In the genomic region with DNA sequence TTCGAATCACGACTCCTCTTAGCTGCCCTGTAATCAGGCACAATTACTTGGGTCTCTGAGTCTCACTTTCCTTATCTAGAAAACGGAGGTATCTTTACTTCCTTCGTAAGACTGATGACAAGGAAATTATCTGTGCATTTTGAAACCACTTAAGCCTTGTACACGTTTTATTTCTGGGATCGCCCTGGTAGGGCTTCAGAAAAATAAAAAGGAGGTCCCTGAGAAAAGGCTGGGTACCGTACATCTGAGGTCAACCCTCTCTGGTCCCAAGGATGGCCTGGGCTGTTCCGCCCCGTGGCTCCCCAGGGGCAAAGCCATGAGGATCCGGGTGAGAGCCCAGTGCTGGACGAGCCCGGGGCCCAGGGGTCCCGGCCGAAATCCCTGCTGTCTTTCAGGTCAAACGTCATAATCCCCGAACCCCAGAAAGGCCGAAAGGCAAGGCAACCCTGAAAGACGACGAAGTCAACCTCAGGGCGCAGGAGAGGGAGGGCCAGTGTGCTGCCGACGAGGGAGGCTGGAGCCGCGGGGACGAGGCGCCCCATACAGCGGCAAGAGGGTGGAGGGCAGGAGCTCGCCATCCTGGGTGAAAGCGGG, we compare ENCODE assay signal across 8 cellular contexts. TPM values are rescaled to one million over a fixed set of nuclear protein-coding genes. Genes with fewer than 3 reads are reported as not detected.
DNase-seq lines count a peak whose midpoint lies in the region; ATAC-seq and TF ChIP-seq lines count a peak whose summit lies in the region.

No MANE protein-coding gene starts in this region.

- peak overlapping the region; percentile 98 for H3K27ac ChIP-seq in foreskin keratinocyte

- H3K4me3 ChIP-seq in BJ (ENCODE audit: low read depth, low read length) (peak overlapping the region; percentile 85), skeletal muscle cell (ENCODE audit: low read depth, low read length) (peak overlapping the region; percentile 88)

- DNase-seq in BJ (ENCODE audit: low read depth) (no peak), foreskin keratinocyte (peak in 1 of 2 donors; percentile 35), skeletal muscle cell (ENCODE audit: low read depth) (no peak)

- TF ChIP-seq CTCF in BJ (IDR thresholded peaks at IDR 0.05; ENCODE audit: insufficient read depth, low read depth, low read length) (no peak), foreskin keratinocyte (conservative IDR thresholded peaks at IDR 0.05) (no peak)

- POLR2A ChIA-PET in BJ (lab: Charles Lee): interaction anchor here (0.6 to 2.1 kb wide), 7 partner anchors 8 to 279 kb away, joined by 3 to 20 read pairs (median 5); partner anchors contain the start of genes ARMC5, KAT8 and PYCARD

- H3K27me3 ChIP-seq in BJ (ENCODE audit: control insufficient read depth, insufficient read depth, low read length): no peaks in the 10 kb centered on the region
- H3K27me3 ChIP-seq in foreskin keratinocyte: no peaks in the 10 kb centered on the region

- peaks cover 7% of the 10 kb centered on the region for H3K36me3 ChIP-seq in BJ (ENCODE audit: control insufficient read depth, insufficient read depth, low read length)

- CTCF ChIA-PET in BJ (lab: Yijun Ruan, JAX): interaction anchor here (1.1 to 2.5 kb wide), 4 partner anchors 20 to 294 kb away, joined by 3 to 9 read pairs (median 3); no protein-coding TSS in a partner anchor

- peak; percentile 3 for ATAC-seq in GM21786 (IDR thresholded peaks at IDR 0.05; ENCODE audit: unreplicated experiment)
- peak; percentile 2 for ATAC-seq in SK-N-SH treated with all-trans-retinoic acid at 6 μM for 48 hours
- peak; percentile 1 for ATAC-seq in foreskin keratinocyte
- ATAC-seq in GM18858 (IDR thresholded peaks at IDR 0.05; ENCODE audit: unreplicated experiment): no peak
- no peak for ATAC-seq in HG03095 (IDR thresholded peaks at IDR 0.05; ENCODE audit: unreplicated experiment)
- ATAC-seq in HG03025 (IDR thresholded peaks at IDR 0.05; ENCODE audit: low FRiP score, unreplicated experiment): no peak

- H3K4me1 ChIP-seq in foreskin keratinocyte: peaks cover 4% of the 10 kb centered on the region

TF ChIP-seq in SK-N-SH treated with all-trans-retinoic acid at 6 μM for 48 hours, 23 proteins besides CTCF, POLR2A, EP300 and RAD21:
- peak; percentile 16; the same call in 1 of the 2 replicates for TF ChIP-seq PATZ1 (CRISPR knock-in tag; IDR thresholded peaks at IDR 0.05; ENCODE audit: borderline replicate concordance)
- no peak for TF ChIP-seq ISL1 (CRISPR knock-in tag; IDR thresholded peaks at IDR 0.05)
TF ChIP-seq in SK-N-SH treated with all-trans-retinoic acid at 6 μM for 48 hours: peak in this region for 1.

RNA-seq across cellular contexts. Expression of gene FUS, which starts 0.7 kb away (rescaled TPM):
- polyA plus RNA-seq in BJ (2011; rRNA removed) (109 and 113 TPM in 2 replicates), foreskin keratinocyte (355 and 388 TPM in 2 replicates)
- 98.8 and 103 TPM in 2 replicates for polyA minus RNA-seq in BJ (2011; rRNA and poly(A)+ RNA removed)
- total RNA-seq in foreskin keratinocyte: 99.8 and 114 TPM in 2 replicates

RNA-seq across cellular contexts. Expression of gene PYCARD, which starts 23.3 kb away (rescaled TPM):
- 15.8 and 23.9 TPM in 2 replicates for polyA plus RNA-seq in BJ (2011; rRNA removed)
- 12.8 and 13.5 TPM in 2 replicates for polyA minus RNA-seq in BJ (2011; rRNA and poly(A)+ RNA removed)
- 103 and 105 TPM in 2 replicates for total RNA-seq in foreskin keratinocyte
- polyA plus RNA-seq in foreskin keratinocyte: 123 and 140 TPM in 2 replicates

RNA-seq across cellular contexts. Expression of gene PRSS36, which starts 29.4 kb away (rescaled TPM):
- polyA plus RNA-seq in BJ (2011; rRNA removed): 0.22 and 0.39 TPM in 2 replicates
- 0.46 TPM in 1 of 2 replicates, not detected in the other for polyA minus RNA-seq in BJ (2011; rRNA and poly(A)+ RNA removed)
- total RNA-seq in foreskin keratinocyte: 0.31 and 0.53 TPM in 2 replicates
- 0.34 and 0.69 TPM in 2 replicates for polyA plus RNA-seq in foreskin keratinocyte

RNA-seq across cellular contexts. Expression of gene TRIM72, which starts 34.7 kb away (rescaled TPM):
- polyA plus RNA-seq in BJ (2011; rRNA removed) (not detected in 2 replicates), foreskin keratinocyte (not detected in 2 replicates)
- polyA minus RNA-seq in BJ (2011; rRNA and poly(A)+ RNA removed): not detected in 2 replicates
- total RNA-seq in foreskin keratinocyte: not detected in 2 replicates

RNA-seq across cellular contexts. Expression of gene PYDC1, which starts 37.7 kb away (rescaled TPM):
- polyA plus RNA-seq in BJ (2011; rRNA removed) (not detected in 2 replicates), foreskin keratinocyte (not detected in 2 replicates)
- not detected in 2 replicates for polyA minus RNA-seq in BJ (2011; rRNA and poly(A)+ RNA removed)
- total RNA-seq in foreskin keratinocyte: not detected in 2 replicates

Comparison
In these comparisons a context has a peak if more than half of its experiments do, and no peak if none do; other contexts are left out.
1. ATAC-seq: peak in GM21786 (single experiment), SK-N-SH treated with all-trans-retinoic acid at 6 μM for 48 hours (single experiment) and foreskin keratinocyte (single experiment); none in GM18858 (single experiment), HG03095 (single experiment) and HG03025 (single experiment).